ENCODE assay signal across 16 cellular contexts in the genomic region with DNA sequence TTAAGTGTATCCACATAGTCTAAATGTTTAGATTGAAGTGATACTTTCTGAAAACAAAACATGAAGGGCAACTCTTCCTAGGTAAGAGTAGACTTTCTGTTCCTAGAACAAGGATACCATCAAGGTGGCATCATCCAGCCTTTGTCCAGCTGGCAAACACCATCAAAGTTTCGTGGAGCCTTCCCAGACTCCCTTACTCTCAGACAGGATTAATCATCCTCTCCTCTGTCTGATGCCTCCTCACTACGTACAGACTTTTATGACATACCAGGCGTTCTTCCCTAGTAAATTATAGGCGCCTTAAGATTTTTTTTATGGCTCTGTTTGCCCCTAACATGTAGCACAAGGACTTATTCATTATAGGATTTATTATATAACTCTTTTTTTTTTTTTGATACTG.
"Had no signal": no experiment of that assay in that cellular context is flagged by ENCODE, and none has a peak within 500 bp of the region (broad histone marks: within the 10 kb centered on the region; RNA-seq: fewer than 3 reads in every experiment).

No MANE protein-coding gene starts in this region.

- H3K9me3 ChIP-seq: left ventricle myocardium inferior, neutrophil, stomach, thoracic aorta, upper lobe of right lung had no signal

- H3K4me3 ChIP-seq: left ventricle myocardium inferior, stomach, thoracic aorta, upper lobe of right lung had no signal

- H3K36me3 ChIP-seq: left ventricle myocardium inferior, neutrophil, stomach, thoracic aorta, upper lobe of right lung had no signal

- ATAC-seq: activated CD4-positive, CD25-positive, alpha-beta regulatory T cell treated with anti-CD3 and anti-CD28 coated beads, Interleukin-2, amount 50 U/mL, for 24 hours; natural killer cell; sciatic nerve; upper lobe of right lung had no signal

- H3K4me1 ChIP-seq: stomach had no signal

- DNase-seq: activated naive CD4-positive, alpha-beta T cell treated with Interleukin-2 at 50 U/mL for 16 hours; activated T-cell treated with anti-CD3 and anti-CD28 coated beads for 4 hours; aorta; dermis blood vessel endothelial cell; hippocampal formation; left ventricle myocardium inferior; natural killer cell; stimulated activated CD4-positive, alpha-beta T cell treated with anti-CD3 and anti-CD28 coated beads, Interleukin-12 subunit alpha, Interleukin-12 subunit beta, amount 100 ng/mL, for 4 hours; stimulated activated CD4-positive, alpha-beta T cell treated with anti-CD3 and anti-CD28 coated beads, Interleukin-2, amount 100 ng/mL, for 24 hours; stomach; T-helper 9 cell; upper lobe of right lung had no signal

- H3K27me3 ChIP-seq: neutrophil, stomach, upper lobe of right lung had no signal

- H3K27ac ChIP-seq: left ventricle myocardium inferior, neutrophil, stomach, thoracic aorta, upper lobe of right lung had no signal
